1 cellular context compared by ENCODE assay signal in the genomic region with DNA sequence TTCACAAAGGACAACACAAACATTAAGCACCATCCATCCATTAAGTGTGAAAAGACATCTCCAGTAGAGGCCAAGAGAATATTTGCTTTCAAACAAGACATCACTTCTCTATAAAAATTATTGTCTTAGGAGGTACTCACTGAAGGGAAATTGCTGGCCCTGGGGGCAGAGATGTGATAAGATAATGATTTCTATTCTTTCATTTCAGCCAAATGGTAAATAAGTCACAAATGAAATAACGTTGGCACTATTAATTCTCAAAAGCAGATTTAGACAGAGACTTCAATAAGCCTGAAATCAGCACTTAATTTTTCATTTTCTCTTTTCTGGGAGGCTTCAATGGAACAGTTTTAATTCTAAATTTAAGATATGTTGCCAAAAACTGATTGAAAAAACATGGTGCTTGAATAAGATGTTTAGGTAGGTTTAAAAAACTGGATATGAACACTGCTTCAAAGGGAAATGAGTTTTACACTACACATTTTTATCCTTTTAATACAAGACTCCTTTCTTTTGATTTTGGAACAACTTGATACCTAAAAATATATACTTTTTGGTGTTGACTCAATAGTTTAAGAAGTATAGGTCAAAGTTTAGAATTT.
TF ChIP-seq lines count a peak whose summit lies in the region.

No MANE protein-coding gene starts in this region.

TF ChIP-seq in SK-N-SH, 30 proteins besides CTCF, POLR2A, EP300 and RAD21 (continued from another document):
- TF ChIP-seq, protein P1, sequence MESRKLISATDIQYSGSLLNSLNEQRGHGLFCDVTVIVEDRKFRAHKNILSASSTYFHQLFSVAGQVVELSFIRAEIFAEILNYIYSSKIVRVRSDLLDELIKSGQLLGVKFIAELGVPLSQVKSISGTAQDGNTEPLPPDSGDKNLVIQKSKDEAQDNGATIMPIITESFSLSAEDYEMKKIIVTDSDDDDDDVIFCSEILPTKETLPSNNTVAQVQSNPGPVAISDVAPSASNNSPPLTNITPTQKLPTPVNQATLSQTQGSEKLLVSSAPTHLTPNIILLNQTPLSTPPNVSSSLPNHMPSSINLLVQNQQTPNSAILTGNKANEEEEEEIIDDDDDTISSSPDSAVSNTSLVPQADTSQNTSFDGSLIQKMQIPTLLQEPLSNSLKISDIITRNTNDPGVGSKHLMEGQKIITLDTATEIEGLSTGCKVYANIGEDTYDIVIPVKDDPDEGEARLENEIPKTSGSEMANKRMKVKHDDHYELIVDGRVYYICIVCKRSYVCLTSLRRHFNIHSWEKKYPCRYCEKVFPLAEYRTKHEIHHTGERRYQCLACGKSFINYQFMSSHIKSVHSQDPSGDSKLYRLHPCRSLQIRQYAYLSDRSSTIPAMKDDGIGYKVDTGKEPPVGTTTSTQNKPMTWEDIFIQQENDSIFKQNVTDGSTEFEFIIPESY (IDR thresholded peaks at IDR 0.05; ENCODE audit: borderline replicate concordance, low read depth) = no peak
- TF ChIP-seq NRF1 (IDR thresholded peaks at IDR 0.05; ENCODE audit: low read depth, low read length) (no peak), CHD2 (IDR thresholded peaks at IDR 0.05; ENCODE audit: low read length, partially characterized antibody) (no peak)
